Comparison of ENCODE assay signal across 22 cellular contexts in genomic region chr1:162367772-162368171, GRCh38. TPM values are rescaled to one million over a fixed set of nuclear protein-coding genes. Genes with fewer than 3 reads are reported as not detected.
"Had no signal": no experiment of that assay in that cellular context is flagged by ENCODE, and none has a peak within 500 bp of the region (broad histone marks: within the 10 kb centered on the region; RNA-seq: fewer than 3 reads in every experiment).

No MANE protein-coding gene starts in this region.

- H3K4me1 ChIP-seq: upper lobe of left lung had no signal

- H3K9ac ChIP-seq: SK-N-SH had no signal

- H3K27me3 ChIP-seq: upper lobe of left lung had no signal

- H3K36me3 ChIP-seq: upper lobe of left lung had no signal

- H3K9me3 ChIP-seq: mucosa of descending colon, SK-N-SH, upper lobe of left lung had no signal

- H3K4me3 ChIP-seq: mucosa of descending colon had no signal

- H3K27ac ChIP-seq: upper lobe of left lung had no signal

- ATAC-seq: effector memory CD8-positive, alpha-beta T cell; naive thymus-derived CD4-positive, alpha-beta T cell had no signal

- DNase-seq: activated CD4-positive, alpha-beta T cell treated with anti-CD3 and anti-CD28 coated beads, Interleukin-2, amount 50 U/mL, for 4 hours; activated effector memory CD4-positive, alpha-beta T cell treated with anti-CD3 and anti-CD28 coated beads, Interleukin-2, amount 50 U/mL, for 16 hours; activated naive CD4-positive, alpha-beta T cell treated with anti-CD3 and anti-CD28 coated beads, Interleukin-2, amount 50 U/mL, for 16 hours; activated T-cell treated with anti-CD3 and anti-CD28 coated beads, Interleukin-2, amount 50 U/mL, for 72 hours; effector memory CD8-positive, alpha-beta T cell; hippocampal formation; naive thymus-derived CD4-positive, alpha-beta T cell; posterior cingulate gyrus; SK-N-SH had no signal

RNA-seq across cellular contexts. Expression of gene SPATA46, which starts 8.9 kb away (rescaled TPM):
- total RNA-seq: activated CD8-positive, alpha-beta memory T cell treated with anti-CD3 and anti-CD28 coated beads for 36 hours; activated T-cell treated with anti-CD3 and anti-CD28 coated beads, Interleukin-2, amount 50 U/mL, for 72 hours; bronchial epithelial cell; chondrocyte; dermis microvascular lymphatic vessel endothelial cell; glomerular endothelial cell; left colon; lung microvascular endothelial cell; mucosa of descending colon; naive thymus-derived CD4-positive, alpha-beta T cell; renal cortical epithelial cell; skeletal muscle tissue; temporal lobe; upper lobe of left lung had no signal
- polyA plus RNA-seq: adipose tissue; naive thymus-derived CD4-positive, alpha-beta T cell; SK-N-SH had no signal

RNA-seq across cellular contexts. Expression of gene C1orf226, which starts 13.8 kb away (rescaled TPM):
- polyA plus RNA-seq: naive thymus-derived CD4-positive, alpha-beta T cell had no signal

RNA-seq across cellular contexts. Expression of gene SH2D1B, which starts 44.2 kb away (rescaled TPM):
- total RNA-seq: activated CD8-positive, alpha-beta memory T cell treated with anti-CD3 and anti-CD28 coated beads for 36 hours; bronchial epithelial cell; chondrocyte; dermis microvascular lymphatic vessel endothelial cell; glomerular endothelial cell; lung microvascular endothelial cell; renal cortical epithelial cell; temporal lobe had no signal
- polyA plus RNA-seq: SK-N-SH had no signal
